In genomic region chr10:70925377-70926214, GRCh38 we compare ENCODE assay signal across 8 cellular contexts. TPM values are rescaled to one million over a fixed set of nuclear protein-coding genes. Genes with fewer than 3 reads are reported as not detected.
DNase-seq lines count a peak whose midpoint lies in the region; ATAC-seq, FAIRE-seq and TF ChIP-seq lines count a peak whose summit lies in the region.

No MANE protein-coding gene starts in this region.

- H3K4me3 Mint-ChIP-seq in activated naive CD4-positive, alpha-beta T cell treated with anti-CD3 and anti-CD28 coated beads for 36 hours, result no peak overlapping the region

- peak in 1 of 2 experiments; percentile 49 for DNase-seq in A549 (ENCODE audit: low read depth in 1 of 2, low spot score in 1 of 2)
- DNase-seq in GM13977 (ENCODE audit: low spot score), result peak; percentile 81
- no peak for DNase-seq in RWPE2 (ENCODE audit: low spot score)
- DNase-seq in activated naive CD4-positive, alpha-beta T cell treated with anti-CD3 and anti-CD28 coated beads for 36 hours, result peak; percentile 60
- peak; percentile 75 for DNase-seq in left ventricle myocardium superior
- no peak for DNase-seq in sigmoid colon
- no peak for DNase-seq in GOT3 (lab: John Stamatoyannopoulos, UW)

- POLR2A ChIA-PET in A549 (lab: Yijun Ruan, JAX), result no interaction called here

- H3K27ac ChIP-seq in A549, result no peak overlapping the region
- H3K27ac ChIP-seq in RWPE2 (ENCODE audit: poor library complexity, severe bottlenecking), result no peak overlapping the region
- no peak overlapping the region for H3K27ac ChIP-seq in sigmoid colon

- intact Hi-C loops in activated naive CD4-positive, alpha-beta T cell treated with anti-CD3 and anti-CD28 coated beads for 36 hours (cut with micrococcal nuclease), result loop anchor here (1.0 kb wide), 2 partner anchors 284 to 360 kb away; no protein-coding TSS in a partner anchor
- intact Hi-C loops in left ventricle myocardium superior (cut with micrococcal nuclease), result loop anchor here (10.0 kb wide), 2 partner anchors 279 to 359 kb away; no protein-coding TSS in a partner anchor
- intact Hi-C loops in sigmoid colon (cut with DNase I), result loop anchor here (1.0 to 5.0 kb wide), 2 partner anchors 342 to 360 kb away; no protein-coding TSS in a partner anchor

- no peaks in the 10 kb centered on the region for H3K4me1 ChIP-seq in A549
- no peaks in the 10 kb centered on the region for H3K4me1 ChIP-seq in RWPE2 (ENCODE audit: insufficient read depth, poor library complexity, severe bottlenecking)
- peaks cover 0 to 15% (median 7%) of the 10 kb centered on the region in 4 donors for H3K4me1 ChIP-seq in sigmoid colon

- H3K27me3 Mint-ChIP-seq in activated naive CD4-positive, alpha-beta T cell treated with anti-CD3 and anti-CD28 coated beads for 36 hours (ENCODE audit: low read depth), result no peaks in the 10 kb centered on the region

- peak; percentile 82 to 91 for TF ChIP-seq RAD21 in A549 (conservative IDR thresholded peaks at IDR 0.05 in 1 of 2, IDR thresholded peaks at IDR 0.05 in 1 of 2)

- TF ChIP-seq POLR2A in A549 (IDR thresholded peaks at IDR 0.05; ENCODE audit: low read length) (no peak), sigmoid colon (IDR thresholded peaks at IDR 0.05) (no peak)

- CTCF ChIA-PET in A549 (lab: Yijun Ruan, JAX), result interaction anchor here (0.6 to 8.5 kb wide), 72 partner anchors 9 to 618 kb away, joined by 3 to 104 read pairs (median 4); partner anchors contain the start of gene UNC5B
- CTCF ChIA-PET in activated naive CD4-positive, alpha-beta T cell treated with anti-CD3 and anti-CD28 coated beads for 36 hours (lab: Charles Lee), result interaction anchor here (0.6 to 3.7 kb wide), 23 partner anchors 11 to 360 kb away, joined by 3 to 19 read pairs (median 4); no protein-coding TSS in a partner anchor

- peaks cover 4% of the 10 kb centered on the region for H3K4me1 Mint-ChIP-seq in activated naive CD4-positive, alpha-beta T cell treated with anti-CD3 and anti-CD28 coated beads for 36 hours (ENCODE audit: low read depth)

- H3K4me2 ChIP-seq in A549, result peak overlapping the region; percentile 50; the same call in 1 of the 3 replicates

- no peaks in the 10 kb centered on the region for H3K9me3 Mint-ChIP-seq in activated naive CD4-positive, alpha-beta T cell treated with anti-CD3 and anti-CD28 coated beads for 36 hours

- H3K9me3 ChIP-seq in A549, result no peaks in the 10 kb centered on the region
- H3K9me3 ChIP-seq in RWPE2 (ENCODE audit: severe bottlenecking), result no peaks in the 10 kb centered on the region
- no peaks in the 10 kb centered on the region for H3K9me3 ChIP-seq in sigmoid colon

- in situ Hi-C loops in GM13977 (cut with MboI; ENCODE audit: low pct_unique_long_range_greater_than_20kb, low sequenced_read_pairs, unreplicated experiment), result loop anchor here (10.0 kb wide), 1 partner anchor 279 kb away; no protein-coding TSS in a partner anchor

- peak; percentile 76 to 92 for ATAC-seq in A549
- peak; percentile 67 for ATAC-seq in RWPE2 (ENCODE audit: low read depth)
- peak; percentile 86 for ATAC-seq in left ventricle myocardium superior
- no peak for ATAC-seq in GM18511 (IDR thresholded peaks at IDR 0.05; ENCODE audit: unreplicated experiment)

- no peak for FAIRE-seq in A549 (lab: Jason Lieb, UNC)

- peak overlapping the region; percentile 27 for H3K27ac Mint-ChIP-seq in activated naive CD4-positive, alpha-beta T cell treated with anti-CD3 and anti-CD28 coated beads for 36 hours

- 27% methylated on average over 20 of the region's 22 CpGs for WGBS in A549 (ENCODE audit: missing lambda C conversion rate)
- 23 to 31% methylated on average over 22 of the region's 22 CpGs for WGBS in sigmoid colon, 2 donors

- TF ChIP-seq EP300 in A549 (IDR thresholded peaks at IDR 0.05) (no peak), sigmoid colon (IDR thresholded peaks at IDR 0.05) (no peak)

- H3K4me3 ChIP-seq in A549 (no peak overlapping the region), RWPE2 (ENCODE audit: severe bottlenecking) (no peak overlapping the region), sigmoid colon (no peak overlapping the region)

- no peaks in the 10 kb centered on the region for H3K36me3 Mint-ChIP-seq in activated naive CD4-positive, alpha-beta T cell treated with anti-CD3 and anti-CD28 coated beads for 36 hours (ENCODE audit: low read depth)

- H3K36me3 ChIP-seq in RWPE2 (ENCODE audit: low read depth) (no peaks in the 10 kb centered on the region), sigmoid colon (no peaks in the 10 kb centered on the region)

- TF ChIP-seq CTCF in A549 (IDR thresholded peaks at IDR 0.05), result peak; percentile 90
- TF ChIP-seq CTCF in GM13977 (IDR thresholded peaks at IDR 0.05; ENCODE audit: extremely low read depth, insufficient read depth, missing control alignments), result peak; percentile 93
- peak; percentile 93 for TF ChIP-seq CTCF in RWPE2 (IDR thresholded peaks at IDR 0.05; ENCODE audit: poor library complexity, severe bottlenecking)
- peak; percentile 82 to 98 (median 90) for TF ChIP-seq CTCF in sigmoid colon (IDR thresholded peaks at IDR 0.05)

- H3K27me3 ChIP-seq in RWPE2 (ENCODE audit: insufficient read depth, poor library complexity, severe bottlenecking) (no peaks in the 10 kb centered on the region), sigmoid colon (no peaks in the 10 kb centered on the region)

TF ChIP-seq in A549, 52 proteins besides CTCF, POLR2A, EP300 and RAD21:
- TF ChIP-seq BCL3 (IDR thresholded peaks at IDR 0.05) (no peak), SMC3 (IDR thresholded peaks at IDR 0.05) (peak; percentile 80)
TF ChIP-seq in A549: peak in this region for 1.

RNA-seq across cellular contexts. Expression of gene PCBD1, which starts 37.2 kb away (rescaled TPM):
- polyA plus RNA-seq in A549 (2011; rRNA removed) (169 TPM in 2 replicates), A549 (2017; fragmentation: RNase III; extraction: RNeasy Plus Mini Kit Qiagen cat#74134 plus additional on column Dnase treatment) (211 to 226 TPM (median 222 TPM) in 3 replicates), sigmoid colon (100 to 1,000 TPM; 116 to 135 (median 128) TPM)
- polyA plus RNA-seq in A549 (2012; cell fraction: cytosol; rRNA removed), result 329 and 353 TPM in 2 replicates
- 140 and 161 TPM in 2 replicates for polyA plus RNA-seq in A549 (2012; cell fraction: nucleus; rRNA removed)
- 89.5 and 96.9 TPM in 2 replicates for polyA minus RNA-seq in A549 (2011; rRNA and poly(A)+ RNA removed)
- total RNA-seq in activated naive CD4-positive, alpha-beta T cell treated with anti-CD3 and anti-CD28 coated beads for 36 hours, result 10 to 100 TPM; 33.0 to 37.2 TPM
- total RNA-seq in left ventricle myocardium superior (172 TPM), sigmoid colon (10 to 100 TPM; 82.5 to 98.1 (median 93.1) TPM)

Comparison
In these comparisons a context has a peak if more than half of its experiments do, and no peak if none do; other contexts are left out.
1. DNase-seq: peak in GM13977 (single experiment), activated naive CD4-positive, alpha-beta T cell treated with anti-CD3 and anti-CD28 coated beads for 36 hours (single experiment) and left ventricle myocardium superior (single experiment); none in RWPE2 (single experiment), sigmoid colon (single experiment) and GOT3 (single experiment).
2. Peak in every context shown above with its lines, with median percentiles within 50 percentile points of each other: CTCF ChIP-seq.